In the genomic region with DNA sequence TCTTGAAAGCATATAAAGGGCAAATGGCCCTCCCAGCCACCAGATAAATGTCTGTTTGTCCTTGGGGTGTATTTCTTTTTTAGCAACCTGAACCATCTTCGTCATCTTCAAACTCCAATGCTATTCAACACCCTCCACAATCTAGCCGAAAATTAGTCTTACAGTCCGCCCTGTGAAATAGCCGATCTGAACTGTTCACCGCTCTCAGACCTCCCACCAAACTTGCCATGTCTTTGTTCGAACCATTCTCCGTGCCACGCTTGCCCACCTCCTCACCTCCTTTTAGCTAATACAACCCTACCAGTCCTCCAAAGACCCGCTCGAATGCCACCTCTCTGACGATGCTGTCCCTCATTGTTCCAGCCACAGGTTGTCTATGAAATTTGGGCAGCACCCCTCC, we compare ENCODE assay signal across 22 cellular contexts.
"Had no signal": no experiment of that assay in that cellular context is flagged by ENCODE, and none has a peak within 500 bp of the region (broad histone marks: within the 10 kb centered on the region; RNA-seq: fewer than 3 reads in every experiment).

No MANE protein-coding gene starts in this region.

- H3K27me3 ChIP-seq: gastrocnemius medialis, pancreas, transverse colon, vagina had no signal

- H3K4me3 ChIP-seq: cardiac muscle cell, gastrocnemius medialis, lung, pancreas, psoas muscle, transverse colon, vagina had no signal

- H3K27ac ChIP-seq: cardiac muscle cell, gastrocnemius medialis, pancreas, psoas muscle, transverse colon, vagina had no signal

- ATAC-seq: activated T-cell treated with anti-CD3 and anti-CD28 coated beads, Interleukin-2, amount 50 U/mL, for 72 hours; esophagus mucosa; natural killer cell; psoas muscle; stimulated activated naive CD8-positive, alpha-beta T cell treated with anti-CD3 and anti-CD28 coated beads, Interleukin-15, Interleukin-2, amounts not matched to agents 100 U/mL and 50 U/mL, for 24 hours had no signal

- DNase-seq: activated CD4-positive, alpha-beta T cell treated with anti-CD3 and anti-CD28 coated beads for 4 hours; activated CD4-positive, alpha-beta T cell treated with anti-CD3 and anti-CD28 coated beads, Interleukin-2, amount 50 U/mL, for 48 hours; activated CD4-positive, CD25-positive, alpha-beta regulatory T cell; activated effector memory CD4-positive, alpha-beta T cell treated with Interleukin-2 at 50 U/mL for 16 hours; activated naive CD4-positive, alpha-beta T cell treated with anti-CD3 and anti-CD28 coated beads for 36 hours; activated naive CD8-positive, alpha-beta T cell treated with anti-CD3 and anti-CD28 coated beads, Interleukin-2, amount 10 ng/mL, durations not matched to agents 7 days and 5 days; activated T-cell treated with anti-CD3 and anti-CD28 coated beads, Interleukin-2, amount 50 U/mL, for 72 hours; amniotic stem cell; effector memory CD4-positive, alpha-beta T cell; gastrocnemius medialis; left cardiac atrium; natural killer cell; pancreas; psoas muscle; stimulated activated CD4-positive, alpha-beta T cell treated with anti-CD3 and anti-CD28 coated beads, Interleukin-4, amount 100 ng/mL, for 24 hours; stimulated activated naive CD8-positive, alpha-beta T cell treated with anti-CD3 and anti-CD28 coated beads, Interleukin-15, Interleukin-2, amounts not matched to agents 100 U/mL and 50 U/mL, for 24 hours; T1000; transverse colon had no signal

- H3K36me3 ChIP-seq: cardiac muscle cell, gastrocnemius medialis, pancreas, transverse colon, vagina had no signal

- H3K9me3 ChIP-seq: gastrocnemius medialis, pancreas, psoas muscle, transverse colon, vagina had no signal

- H3K4me1 ChIP-seq: gastrocnemius medialis, pancreas, psoas muscle, vagina had no signal
